Comparison of ENCODE assay signal across 2 cellular contexts in the genomic region with DNA sequence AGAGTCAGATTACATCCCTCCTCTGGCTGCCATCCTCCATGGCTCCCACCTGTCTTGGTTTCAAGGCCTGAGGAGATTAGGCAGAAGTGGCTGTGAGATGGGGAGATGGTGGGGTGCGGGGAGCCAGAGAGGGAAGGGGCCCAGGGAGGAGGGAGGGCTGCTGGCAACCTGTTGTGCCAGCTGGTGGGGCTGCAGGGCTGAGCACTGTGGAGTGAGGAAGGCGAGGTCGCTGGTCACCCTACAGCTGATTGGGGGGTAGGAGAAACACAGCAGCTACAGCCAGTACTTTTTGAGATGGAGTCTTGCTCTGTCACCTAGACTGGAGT.
TF ChIP-seq lines count a peak whose summit lies in the region.

No MANE protein-coding gene starts in this region.

TF ChIP-seq in GM23338, 12 proteins besides CTCF, POLR2A, EP300 and RAD21:
- no peak for TF ChIP-seq NANOG (IDR thresholded peaks at IDR 0.05; ENCODE audit: borderline replicate concordance)
- TF ChIP-seq ZNF331 (CRISPR knock-in tag; IDR thresholded peaks at IDR 0.05; ENCODE audit: low read depth): no peak
- TF ChIP-seq, protein P1, sequence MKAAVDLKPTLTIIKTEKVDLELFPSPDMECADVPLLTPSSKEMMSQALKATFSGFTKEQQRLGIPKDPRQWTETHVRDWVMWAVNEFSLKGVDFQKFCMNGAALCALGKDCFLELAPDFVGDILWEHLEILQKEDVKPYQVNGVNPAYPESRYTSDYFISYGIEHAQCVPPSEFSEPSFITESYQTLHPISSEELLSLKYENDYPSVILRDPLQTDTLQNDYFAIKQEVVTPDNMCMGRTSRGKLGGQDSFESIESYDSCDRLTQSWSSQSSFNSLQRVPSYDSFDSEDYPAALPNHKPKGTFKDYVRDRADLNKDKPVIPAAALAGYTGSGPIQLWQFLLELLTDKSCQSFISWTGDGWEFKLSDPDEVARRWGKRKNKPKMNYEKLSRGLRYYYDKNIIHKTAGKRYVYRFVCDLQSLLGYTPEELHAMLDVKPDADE (IDR thresholded peaks at IDR 0.05): no peak
- TF ChIP-seq POLR2AphosphoS5 (IDR thresholded peaks at IDR 0.05; ENCODE audit: low read depth): no peak
- TF ChIP-seq CREB1 (CRISPR knock-in tag; IDR thresholded peaks at IDR 0.05; ENCODE audit: low read depth): no peak
- no peak for TF ChIP-seq ZNF114 (CRISPR knock-in tag; IDR thresholded peaks at IDR 0.05)
- TF ChIP-seq STAT1 (IDR thresholded peaks at IDR 0.05; ENCODE audit: unreplicated experiment): no peak

TF ChIP-seq in H1, 55 proteins besides CTCF, POLR2A, EP300 and RAD21:
- TF ChIP-seq, protein P2, sequence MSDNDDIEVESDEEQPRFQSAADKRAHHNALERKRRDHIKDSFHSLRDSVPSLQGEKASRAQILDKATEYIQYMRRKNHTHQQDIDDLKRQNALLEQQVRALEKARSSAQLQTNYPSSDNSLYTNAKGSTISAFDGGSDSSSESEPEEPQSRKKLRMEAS (IDR thresholded peaks at IDR 0.05): no peak
- TF ChIP-seq ASH2L (IDR thresholded peaks at IDR 0.05; ENCODE audit: low read length) (no peak), TBP (IDR thresholded peaks at IDR 0.05; ENCODE audit: low read depth, low read length) (no peak), CEBPB (IDR thresholded peaks at IDR 0.05; ENCODE audit: low read depth, low read length) (no peak), JUND (IDR thresholded peaks at IDR 0.05; ENCODE audit: low read length) (no peak), HDAC2 (IDR thresholded peaks at IDR 0.05; ENCODE audit: borderline replicate concordance in 1 of 2, low read depth in 2 of 2, low read length in 2 of 2) (no peak), RNF2 (IDR thresholded peaks at IDR 0.05; ENCODE audit: borderline replicate concordance, low read depth, low read length, missing control alignments, poor library complexity, severe bottlenecking) (no peak), NRF1 (IDR thresholded peaks at IDR 0.05; ENCODE audit: low read depth, low read length) (no peak)
